18 cellular contexts compared by ENCODE assay signal in genomic region chr1:223482766-223483165, GRCh38.
DNase-seq lines count a peak whose midpoint lies in the region; ATAC-seq and TF ChIP-seq lines count a peak whose summit lies in the region.
"Had no signal": no experiment of that assay in that cellular context is flagged by ENCODE, and none has a peak within 500 bp of the region (broad histone marks: within the 10 kb centered on the region; RNA-seq: fewer than 3 reads in every experiment).

No MANE protein-coding gene starts in this region.

- H3K27ac ChIP-seq in CD4-positive, CD25-positive, alpha-beta regulatory T cell (ENCODE audit: insufficient read depth, low read length, poor library complexity, severe bottlenecking) = no peak overlapping the region
- H3K27ac ChIP-seq: gastroesophageal sphincter, prostate gland, stomach had no signal

- no peak for TF ChIP-seq CTCF in epithelial cell of esophagus (IDR thresholded peaks at IDR 0.05; ENCODE audit: insufficient read depth, low read depth, low read length, missing control alignments)

- H3K27me3 Mint-ChIP-seq in CD4-positive, CD25-positive, alpha-beta regulatory T cell = peaks cover 16% of the 10 kb centered on the region

- no peak overlapping the region for H3K4me3 ChIP-seq in CD4-positive, CD25-positive, alpha-beta regulatory T cell (ENCODE audit: low read depth, low read length)
- H3K4me3 ChIP-seq in epithelial cell of esophagus (ENCODE audit: low read length) = no peak overlapping the region
- H3K4me3 ChIP-seq: gastroesophageal sphincter, prostate gland, stomach had no signal

- DNase-seq in CD4-positive, CD25-positive, alpha-beta regulatory T cell = peak in 1 of 3 donors; percentile 67
- DNase-seq in M059J (ENCODE audit: low read depth) (peak; percentile 20), epithelial cell of esophagus (ENCODE audit: low read depth) (peak; percentile 51), AG08396 (ENCODE audit: low spot score) (no peak), HuH-7.5 (ENCODE audit: low spot score) (no peak), NCI-H1417 (lab: John Stamatoyannopoulos, UW) (no peak)
- DNase-seq: activated CD8-positive, alpha-beta memory T cell treated with anti-CD3 and anti-CD28 coated beads for 24 hours; amygdala; mammary epithelial cell; naive thymus-derived CD8-positive, alpha-beta T cell; NCI-H1048; NCI-H2227 treated with DMSO at 0.1 percent for 48 hours; SK-N-SH; stomach had no signal

- peaks cover 4% of the 10 kb centered on the region for H3K4me1 ChIP-seq in CD4-positive, CD25-positive, alpha-beta regulatory T cell (ENCODE audit: control insufficient read depth, insufficient read depth, low read length, poor library complexity, severe bottlenecking)
- H3K4me1 ChIP-seq: gastroesophageal sphincter, prostate gland, stomach had no signal

- peak overlapping the region in 2 of 3 donors; percentile 25 to 61 for H3K27ac Mint-ChIP-seq in CD4-positive, CD25-positive, alpha-beta regulatory T cell

- H3K27me3 ChIP-seq in CD4-positive, CD25-positive, alpha-beta regulatory T cell (ENCODE audit: control insufficient read depth, insufficient read depth, low read length) = no peaks in the 10 kb centered on the region

- ATAC-seq in CD4-positive, CD25-positive, alpha-beta regulatory T cell (ENCODE audit: low read depth in 2 of 2) = peak; percentile 46 to 74
- ATAC-seq in GM19395 (IDR thresholded peaks at IDR 0.05; ENCODE audit: unreplicated experiment) (peak; percentile 80), GM21737 (IDR thresholded peaks at IDR 0.05; ENCODE audit: unreplicated experiment) (no peak)
- ATAC-seq: gastroesophageal sphincter; naive thymus-derived CD8-positive, alpha-beta T cell had no signal

- no peak overlapping the region for H3K4me3 Mint-ChIP-seq in CD4-positive, CD25-positive, alpha-beta regulatory T cell
- H3K4me3 Mint-ChIP-seq: naive thymus-derived CD8-positive, alpha-beta T cell had no signal

- H3K4me1 Mint-ChIP-seq in CD4-positive, CD25-positive, alpha-beta regulatory T cell = peaks cover 0 to 11% (median 6%) of the 10 kb centered on the region in 4 donors

- H3K9me3 Mint-ChIP-seq in CD4-positive, CD25-positive, alpha-beta regulatory T cell = no peaks in the 10 kb centered on the region
- H3K9me3 Mint-ChIP-seq: naive thymus-derived CD8-positive, alpha-beta T cell had no signal

- no peaks in the 10 kb centered on the region for H3K36me3 Mint-ChIP-seq in CD4-positive, CD25-positive, alpha-beta regulatory T cell
- H3K36me3 Mint-ChIP-seq: naive thymus-derived CD8-positive, alpha-beta T cell had no signal

- no peaks in the 10 kb centered on the region for H3K36me3 ChIP-seq in CD4-positive, CD25-positive, alpha-beta regulatory T cell (ENCODE audit: control insufficient read depth, insufficient read depth, low read length)
- H3K36me3 ChIP-seq: gastroesophageal sphincter, prostate gland, stomach had no signal

- no peaks in the 10 kb centered on the region for H3K9me3 ChIP-seq in CD4-positive, CD25-positive, alpha-beta regulatory T cell (ENCODE audit: control insufficient read depth in 2 of 2, low read length in 2 of 2)
- H3K9me3 ChIP-seq: gastroesophageal sphincter, prostate gland, SK-N-SH, stomach had no signal

Comparison
In these comparisons a context has a peak if more than half of its experiments do, and no peak if none do; other contexts are left out.
1. DNase-seq: peak in M059J (single experiment) and epithelial cell of esophagus (single experiment); none in AG08396 (single experiment), HuH-7.5 (single experiment) and NCI-H1417 (0 of 3).